22 cellular contexts compared by ENCODE assay signal in genomic region chr20:54092021-54092420, GRCh38. TPM values are rescaled to one million over a fixed set of nuclear protein-coding genes. Genes with fewer than 3 reads are reported as not detected.
DNase-seq lines count a peak whose midpoint lies in the region; ATAC-seq and TF ChIP-seq lines count a peak whose summit lies in the region.
"Had no signal": no experiment of that assay in that cellular context is flagged by ENCODE, and none has a peak within 500 bp of the region (broad histone marks: within the 10 kb centered on the region; RNA-seq: fewer than 3 reads in every experiment).

No MANE protein-coding gene starts in this region.

- WGBS in gastroesophageal sphincter (ENCODE audit: low coverage in 1 of 2), 2 donors: 38 to 54% methylated on average over 1 to 2 of the region's 2 CpGs

- H3K4me3 Mint-ChIP-seq in memory B cell: no peak overlapping the region
- no peak overlapping the region for H3K4me3 Mint-ChIP-seq in neural crest cell
- H3K4me3 Mint-ChIP-seq: B cell; CD14-positive monocyte; CD4-positive, alpha-beta T cell; CD8-positive, alpha-beta memory T cell; HFFc6 had no signal

- TF ChIP-seq EP300 in gastroesophageal sphincter (IDR thresholded peaks at IDR 0.05): no peak

- TF ChIP-seq CTCF in neural crest cell (conservative IDR thresholded peaks at IDR 0.05) (no peak), gastroesophageal sphincter (IDR thresholded peaks at IDR 0.05) (no peak)

- peak; percentile 48 for DNase-seq in COLO829 (ENCODE audit: low spot score)
- peak; percentile 15 for DNase-seq in RPMI7951 (ENCODE audit: low read depth)
- DNase-seq in memory B cell (ENCODE audit: low spot score in 2 of 2): no peak
- no peak for DNase-seq in neural crest cell (ENCODE audit: low read depth, low spot score)
- no peak for DNase-seq in NCI-H2171 treated with DMSO at 0.1 percent for 48 hours (lab: John Stamatoyannopoulos, UW)
- no peak for DNase-seq in central memory CD4-positive, alpha-beta T cell
- no peak for DNase-seq in C1 segment of cervical spinal cord (lab: John Stamatoyannopoulos, UW)
- DNase-seq: Calu3; CD4-positive, alpha-beta T cell; CD8-positive, alpha-beta memory T cell; COR-L47; DMS53; DMS79 treated with DMSO at 0.1 percent for 48 hours; GOT3; HFFc6 had no signal

- TF ChIP-seq POLR2A in gastroesophageal sphincter (IDR thresholded peaks at IDR 0.05): no peak

- H3K4me1 Mint-ChIP-seq in memory B cell: peaks cover 12% of the 10 kb centered on the region
- peaks cover 23% of the 10 kb centered on the region for H3K4me1 Mint-ChIP-seq in neural crest cell

- H3K9me3 Mint-ChIP-seq in memory B cell (no peaks in the 10 kb centered on the region), neural crest cell (no peaks in the 10 kb centered on the region)
- H3K9me3 Mint-ChIP-seq: CD4-positive, alpha-beta T cell; CD8-positive, alpha-beta memory T cell; HFFc6 had no signal

- H3K9me3 ChIP-seq in gastroesophageal sphincter: no peaks in the 10 kb centered on the region
- H3K9me3 ChIP-seq: BLaER1, HAP-1 had no signal

- no peak overlapping the region for H3K27ac ChIP-seq in gastroesophageal sphincter
- H3K27ac ChIP-seq: 22Rv1, BLaER1 had no signal

- H3K36me3 Mint-ChIP-seq in memory B cell: no peaks in the 10 kb centered on the region
- no peaks in the 10 kb centered on the region for H3K36me3 Mint-ChIP-seq in neural crest cell (ENCODE audit: low read depth)
- H3K36me3 Mint-ChIP-seq: CD14-positive monocyte; CD8-positive, alpha-beta memory T cell had no signal

- H3K4me3 ChIP-seq in gastroesophageal sphincter: no peak overlapping the region
- H3K4me3 ChIP-seq: BLaER1, HAP-1 had no signal

- no peaks in the 10 kb centered on the region for H3K36me3 ChIP-seq in gastroesophageal sphincter
- H3K36me3 ChIP-seq: BLaER1, HAP-1 had no signal

- H3K4me1 ChIP-seq in gastroesophageal sphincter: no peaks in the 10 kb centered on the region
- H3K4me1 ChIP-seq: HAP-1 had no signal

- H3K27me3 Mint-ChIP-seq in memory B cell: no peaks in the 10 kb centered on the region
- no peaks in the 10 kb centered on the region for H3K27me3 Mint-ChIP-seq in neural crest cell (ENCODE audit: low read depth)

- H3K27me3 ChIP-seq in gastroesophageal sphincter: peaks cover 10% of the 10 kb centered on the region
- H3K27me3 ChIP-seq: BLaER1 had no signal

- peak overlapping the region; percentile 42 for H3K27ac Mint-ChIP-seq in memory B cell
- peak overlapping the region; percentile 68 for H3K27ac Mint-ChIP-seq in neural crest cell (ENCODE audit: unreplicated experiment)
- H3K27ac Mint-ChIP-seq: B cell; CD14-positive monocyte; CD4-positive, alpha-beta T cell; CD8-positive, alpha-beta memory T cell; HFFc6 had no signal

- no peak for ATAC-seq in memory B cell (ENCODE audit: low read depth)
- no peak for ATAC-seq in gastroesophageal sphincter

RNA-seq across cellular contexts. Expression of gene BCAS1, which starts 21.6 kb away (rescaled TPM):
- total RNA-seq in RPMI7951 (2014; rRNA removed; shearing (Covaris generic)): under 0.01 TPM in 1 of 2 replicates, not detected in the other
- not detected in 2 replicates for total RNA-seq in neural crest cell
- total RNA-seq in gastroesophageal sphincter: 1 to 10 TPM in 1 of 4 donors, under 1 TPM in 1, not detected in 2; 0.35 to 1.0 TPM
- total RNA-seq: Daoy had no signal

Comparison
In these comparisons a context has a peak if more than half of its experiments do, and no peak if none do; other contexts are left out.
1. DNase-seq: peak in COLO829 (single experiment) and RPMI7951 (single experiment); none in memory B cell (0 of 2), neural crest cell (single experiment), NCI-H2171 treated with DMSO at 0.1 percent for 48 hours (single experiment), central memory CD4-positive, alpha-beta T cell (single experiment) and C1 segment of cervical spinal cord (0 of 14).